ENCODE assay signal across 2 cellular contexts in the genomic region with DNA sequence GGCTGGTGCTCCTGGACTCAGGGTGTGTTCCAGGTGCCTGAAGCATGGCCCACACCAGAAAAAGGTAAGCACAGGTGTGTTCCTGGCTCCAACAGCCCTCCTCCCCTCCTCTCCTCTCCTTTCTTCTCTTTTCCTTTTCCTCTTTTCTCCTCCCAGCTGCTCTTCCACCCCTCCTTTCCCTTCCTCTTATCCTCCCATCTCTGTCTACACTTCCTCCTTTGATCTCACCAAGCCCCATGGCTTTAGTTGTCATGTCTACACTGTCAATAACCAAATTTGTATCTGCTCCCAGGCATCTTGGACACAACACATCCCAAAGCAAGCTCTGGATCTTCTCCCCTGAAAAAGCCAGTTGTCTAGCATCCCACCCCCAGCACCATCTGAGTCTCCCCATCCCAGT.
TF ChIP-seq lines count a peak whose summit lies in the region.

No MANE protein-coding gene starts in this region.

TF ChIP-seq in IMR-90, 13 proteins besides CTCF, POLR2A, EP300 and RAD21 (continued from another document):
- TF ChIP-seq, protein P1, sequence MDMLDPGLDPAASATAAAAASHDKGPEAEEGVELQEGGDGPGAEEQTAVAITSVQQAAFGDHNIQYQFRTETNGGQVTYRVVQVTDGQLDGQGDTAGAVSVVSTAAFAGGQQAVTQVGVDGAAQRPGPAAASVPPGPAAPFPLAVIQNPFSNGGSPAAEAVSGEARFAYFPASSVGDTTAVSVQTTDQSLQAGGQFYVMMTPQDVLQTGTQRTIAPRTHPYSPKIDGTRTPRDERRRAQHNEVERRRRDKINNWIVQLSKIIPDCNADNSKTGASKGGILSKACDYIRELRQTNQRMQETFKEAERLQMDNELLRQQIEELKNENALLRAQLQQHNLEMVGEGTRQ (IDR thresholded peaks at IDR 0.05; ENCODE audit: low read depth, low read length), result no peak
- TF ChIP-seq RFX5 (IDR thresholded peaks at IDR 0.05; ENCODE audit: low read depth, low read length) (no peak), MAZ (IDR thresholded peaks at IDR 0.05; ENCODE audit: borderline replicate concordance, low read depth, low read length) (no peak)
TF ChIP-seq in IMR-90: peak in this region for 0.

TF ChIP-seq in neural cell, 6 proteins besides CTCF, POLR2A, EP300 and RAD21 (continued from another document):
- TF ChIP-seq, protein P2, sequence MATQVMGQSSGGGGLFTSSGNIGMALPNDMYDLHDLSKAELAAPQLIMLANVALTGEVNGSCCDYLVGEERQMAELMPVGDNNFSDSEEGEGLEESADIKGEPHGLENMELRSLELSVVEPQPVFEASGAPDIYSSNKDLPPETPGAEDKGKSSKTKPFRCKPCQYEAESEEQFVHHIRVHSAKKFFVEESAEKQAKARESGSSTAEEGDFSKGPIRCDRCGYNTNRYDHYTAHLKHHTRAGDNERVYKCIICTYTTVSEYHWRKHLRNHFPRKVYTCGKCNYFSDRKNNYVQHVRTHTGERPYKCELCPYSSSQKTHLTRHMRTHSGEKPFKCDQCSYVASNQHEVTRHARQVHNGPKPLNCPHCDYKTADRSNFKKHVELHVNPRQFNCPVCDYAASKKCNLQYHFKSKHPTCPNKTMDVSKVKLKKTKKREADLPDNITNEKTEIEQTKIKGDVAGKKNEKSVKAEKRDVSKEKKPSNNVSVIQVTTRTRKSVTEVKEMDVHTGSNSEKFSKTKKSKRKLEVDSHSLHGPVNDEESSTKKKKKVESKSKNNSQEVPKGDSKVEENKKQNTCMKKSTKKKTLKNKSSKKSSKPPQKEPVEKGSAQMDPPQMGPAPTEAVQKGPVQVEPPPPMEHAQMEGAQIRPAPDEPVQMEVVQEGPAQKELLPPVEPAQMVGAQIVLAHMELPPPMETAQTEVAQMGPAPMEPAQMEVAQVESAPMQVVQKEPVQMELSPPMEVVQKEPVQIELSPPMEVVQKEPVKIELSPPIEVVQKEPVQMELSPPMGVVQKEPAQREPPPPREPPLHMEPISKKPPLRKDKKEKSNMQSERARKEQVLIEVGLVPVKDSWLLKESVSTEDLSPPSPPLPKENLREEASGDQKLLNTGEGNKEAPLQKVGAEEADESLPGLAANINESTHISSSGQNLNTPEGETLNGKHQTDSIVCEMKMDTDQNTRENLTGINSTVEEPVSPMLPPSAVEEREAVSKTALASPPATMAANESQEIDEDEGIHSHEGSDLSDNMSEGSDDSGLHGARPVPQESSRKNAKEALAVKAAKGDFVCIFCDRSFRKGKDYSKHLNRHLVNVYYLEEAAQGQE (IDR thresholded peaks at IDR 0.05; ENCODE audit: borderline replicate concordance), result no peak
- TF ChIP-seq MXI1 (conservative IDR thresholded peaks at IDR 0.05; ENCODE audit: poor library complexity, severe bottlenecking) (no peak), EZH2 (IDR thresholded peaks at IDR 0.05; ENCODE audit: borderline replicate concordance, insufficient read depth, low read length, poor library complexity, severe bottlenecking) (no peak)
